In genomic region chrX:1592863-1593201, GRCh38 we compare ENCODE assay signal across 8 cellular contexts. TPM values are rescaled to one million over a fixed set of nuclear protein-coding genes. Genes with fewer than 3 reads are reported as not detected.
A peak's percentile ranks its signal among the peaks of the same experiment; 100 is the strongest.
DNase-seq lines count a peak whose midpoint lies in the region; ATAC-seq and TF ChIP-seq lines count a peak whose summit lies in the region.

No MANE protein-coding gene starts in this region.

- CTCF ChIA-PET in WTC11 (lab: Charles Lee): no interaction called here

- H3K27ac ChIP-seq in right cardiac atrium (ENCODE audit: low read length): peak overlapping the region; percentile 15
- peak overlapping the region; percentile 85 for H3K27ac ChIP-seq in smooth muscle cell (ENCODE audit: low read depth)

- H3K4me1 Mint-ChIP-seq in WTC11: peaks cover 9% of the 10 kb centered on the region

- peak overlapping the region; percentile 84 for H3K4me3 Mint-ChIP-seq in WTC11

- DNase-seq in WTC11 (ENCODE audit: low spot score) (no peak), right cardiac atrium (peak in 2 of 3 donors; percentile 62 to 66), smooth muscle cell (lab: John Stamatoyannopoulos, UW; ENCODE audit: unreplicated experiment) (no peak), HuH-7.5 (ENCODE audit: low spot score) (no peak), NCI-H1694 (lab: John Stamatoyannopoulos, UW) (no peak), ecto neural progenitor cell (ENCODE audit: low spot score) (no peak)

- H3K4me3 ChIP-seq in right cardiac atrium (ENCODE audit: low read length): peak overlapping the region; percentile 94
- H3K4me3 ChIP-seq in smooth muscle cell: peak overlapping the region; percentile 94

- H2AFZ ChIP-seq in smooth muscle cell (ENCODE audit: low read depth): no peak overlapping the region

- peaks cover 6% of the 10 kb centered on the region for H3K4me1 ChIP-seq in right cardiac atrium (ENCODE audit: control insufficient read depth, insufficient read depth, low read length)
- H3K4me1 ChIP-seq in smooth muscle cell (ENCODE audit: low read depth): no peaks in the 10 kb centered on the region

- H3K36me3 ChIP-seq in smooth muscle cell (ENCODE audit: low read depth): no peaks in the 10 kb centered on the region

- peak overlapping the region; percentile 100 for H3K4me2 ChIP-seq in smooth muscle cell

- H3K27ac Mint-ChIP-seq in WTC11: peak overlapping the region; percentile 85

- intact Hi-C loops in right cardiac atrium (cut with DNase I): no loop called here

- peaks cover 62% of the 10 kb centered on the region for H3K79me2 ChIP-seq in smooth muscle cell (ENCODE audit: low read depth)

- H3K9me3 ChIP-seq in right cardiac atrium (ENCODE audit: control insufficient read depth, low read length) (no peaks in the 10 kb centered on the region), smooth muscle cell (replicated peaks; ENCODE audit: low read depth) (no peaks in the 10 kb centered on the region)

- no peak for TF ChIP-seq CTCF in WTC11 (IDR thresholded peaks at IDR 0.05)
- TF ChIP-seq CTCF in smooth muscle cell (IDR thresholded peaks at IDR 0.05; ENCODE audit: borderline replicate concordance, insufficient read depth, poor library complexity, severe bottlenecking): no peak

- H4K20me1 ChIP-seq in smooth muscle cell (ENCODE audit: low read depth): peaks cover 58% of the 10 kb centered on the region

- POLR2A ChIA-PET in WTC11 (lab: Charles Lee): no interaction called here

- H3F3A ChIP-seq in smooth muscle cell (ENCODE audit: low read depth): peaks cover 6% of the 10 kb centered on the region

- peaks cover 35% of the 10 kb centered on the region for H3K36me3 Mint-ChIP-seq in WTC11

- peak overlapping the region; percentile 93 for H3K9ac ChIP-seq in smooth muscle cell (ENCODE audit: low read depth)

- ATAC-seq in GM18909 (IDR thresholded peaks at IDR 0.05; ENCODE audit: poor library complexity, unreplicated experiment) (peak; percentile 21), HG03025 (IDR thresholded peaks at IDR 0.05; ENCODE audit: low FRiP score, unreplicated experiment) (peak; percentile 9), WTC11 (peak; percentile 6; the same call in 1 of the 2 replicates), right cardiac atrium (peak; percentile 12 to 64)

- WGBS in right cardiac atrium: 4% methylated on average over 12 of the region's 12 CpGs
- WGBS in smooth muscle cell (ENCODE audit: low lambda C conversion rate): 26% methylated on average over 9 of the region's 12 CpGs

- H3K27me3 ChIP-seq in right cardiac atrium (ENCODE audit: control insufficient read depth, insufficient read depth) (no peaks in the 10 kb centered on the region), smooth muscle cell (ENCODE audit: low read depth) (no peaks in the 10 kb centered on the region)

- no peaks in the 10 kb centered on the region for H3K9me3 Mint-ChIP-seq in WTC11

- H3K27me3 Mint-ChIP-seq in WTC11 (ENCODE audit: low read depth): no peaks in the 10 kb centered on the region

TF ChIP-seq in WTC11, 78 proteins besides CTCF, POLR2A, EP300 and RAD21:
- TF ChIP-seq ETV6 (CRISPR knock-in tag; IDR thresholded peaks at IDR 0.05): no peak

RNA-seq across cellular contexts. Expression of gene AKAP17A, which starts 1.4 kb away (rescaled TPM):
- 44.5 to 68.1 TPM (median 45.5 TPM) in 3 replicates for total RNA-seq in WTC11 (2021)
- 10 to 100 TPM; 18.9 to 20.6 (median 19.9) TPM for total RNA-seq in right cardiac atrium
- polyA plus RNA-seq in right cardiac atrium: 21.3 TPM
- total RNA-seq in smooth muscle cell: 21.8 and 31.9 TPM in 2 replicates
- 49.8 and 58.5 TPM in 2 replicates for polyA plus RNA-seq in smooth muscle cell

RNA-seq across cellular contexts. Expression of gene ASMT, which starts 22.0 kb away (rescaled TPM):
- 0.32 to 0.87 TPM (median 0.33 TPM) in 3 replicates for total RNA-seq in WTC11 (2021)
- not detected for total RNA-seq in right cardiac atrium
- not detected for polyA plus RNA-seq in right cardiac atrium
- not detected in 2 replicates for total RNA-seq in smooth muscle cell
- polyA plus RNA-seq in smooth muscle cell: 0.41 and 0.71 TPM in 2 replicates

RNA-seq across cellular contexts. Expression of gene P2RY8, which starts 55.8 kb away (rescaled TPM):
- total RNA-seq in WTC11 (2021) (0.32 to 0.37 TPM (median 0.32 TPM) in 3 replicates), right cardiac atrium (1 to 10 TPM; 1.6 to 3.8 (median 2.2) TPM), smooth muscle cell (not detected in 2 replicates)
- polyA plus RNA-seq in right cardiac atrium (2.2 TPM), smooth muscle cell (0.04 TPM in 1 of 2 replicates, not detected in the other)

Comparison
In these comparisons a context has a peak if more than half of its experiments do, and no peak if none do; other contexts are left out.
1. DNase-seq: peak in right cardiac atrium (2 of 3); none in WTC11 (single experiment), smooth muscle cell (single experiment), HuH-7.5 (single experiment), NCI-H1694 (single experiment) and ecto neural progenitor cell (single experiment).
2. Peak in every context shown above with its lines, with median percentiles within 50 percentile points of each other: ATAC-seq.